Comparison of ENCODE assay signal across 8 cellular contexts in genomic region chr7:151086802-151087246, GRCh38. TPM values are rescaled to one million over a fixed set of nuclear protein-coding genes. Genes with fewer than 3 reads are reported as not detected.
DNase-seq lines count a peak whose midpoint lies in the region; ATAC-seq and TF ChIP-seq lines count a peak whose summit lies in the region.

No MANE protein-coding gene starts in this region.

- H3K27ac Mint-ChIP-seq in T-cell (peak overlapping the region in 1 of 2 donors; percentile 39), endodermal cell (peak overlapping the region; percentile 85), nephron (peak overlapping the region; percentile 50 to 83 (median 83))

- H3K4me1 Mint-ChIP-seq in T-cell (peaks cover 44 to 51% (median 50%) of the 10 kb centered on the region in 3 donors), endodermal cell (peaks cover 40% of the 10 kb centered on the region), nephron (peaks cover 48% of the 10 kb centered on the region)

- H3K36me3 ChIP-seq in cardiac muscle cell, result no peaks in the 10 kb centered on the region
- H3K36me3 ChIP-seq in endodermal cell (ENCODE audit: control insufficient read depth, insufficient read depth, low read length), result peaks cover 7% of the 10 kb centered on the region

- H3K27me3 Mint-ChIP-seq in T-cell (peaks cover 4 to 11% of the 10 kb centered on the region in 2 donors), endodermal cell (ENCODE audit: insufficient read depth) (peaks cover 1% of the 10 kb centered on the region), nephron (ENCODE audit: low read depth) (peaks cover 4% of the 10 kb centered on the region)

- peak overlapping the region; percentile 79 to 92 (median 83) for H3K4me3 Mint-ChIP-seq in T-cell
- peak overlapping the region; percentile 78 for H3K4me3 Mint-ChIP-seq in endodermal cell
- H3K4me3 Mint-ChIP-seq in nephron, result peak overlapping the region; percentile 87 to 93 (median 93)

- no peaks in the 10 kb centered on the region for H3K27me3 ChIP-seq in cardiac muscle cell
- peaks cover 6% of the 10 kb centered on the region for H3K27me3 ChIP-seq in endodermal cell (ENCODE audit: control insufficient read depth, insufficient read depth, low read length, poor library complexity, severe bottlenecking)

- TF ChIP-seq CTCF in cardiac muscle cell (IDR thresholded peaks at IDR 0.05; ENCODE audit: low read depth, low read length), result no peak
- no peak for TF ChIP-seq CTCF in endodermal cell (conservative IDR thresholded peaks at IDR 0.05)
- TF ChIP-seq CTCF in nephron (IDR thresholded peaks at IDR 0.05; ENCODE audit: unreplicated experiment in 3 of 3), result no peak

- no peaks in the 10 kb centered on the region for H3K9me3 ChIP-seq in cardiac muscle cell (ENCODE audit: low read depth)
- no peaks in the 10 kb centered on the region for H3K9me3 ChIP-seq in endodermal cell (ENCODE audit: control insufficient read depth, low read length)

- peak overlapping the region; percentile 49 for H3K9ac ChIP-seq in endodermal cell (ENCODE audit: extremely low read depth, low read length, poor library complexity, severe bottlenecking)

- POLR2A ChIA-PET in T-cell (lab: Charles Lee), result no interaction called here

- H3K9me3 Mint-ChIP-seq in T-cell (no peaks in the 10 kb centered on the region), endodermal cell (no peaks in the 10 kb centered on the region), nephron (no peaks in the 10 kb centered on the region)

- DNase-seq in cardiac muscle cell (ENCODE audit: low read depth in 1 of 2, low spot score in 1 of 2) (peak; percentile 24 to 61), Right ventricle myocardium superior (no peak), T-cell (peak in 4 of 34 experiments; percentile 9 to 30 (median 18)), endodermal cell (peak; percentile 74), H4 (ENCODE audit: low spot score) (no peak), DMS114 treated with DMSO at 0.1 percent for 48 hours (lab: John Stamatoyannopoulos, UW; ENCODE audit: unreplicated experiment) (no peak)

- WGBS in endodermal cell (ENCODE audit: insufficient coverage in 1 of 2, insufficient read length in 1 of 2), 2 experiments, result 0% methylated on average over 13 to 55 of the region's 56 CpGs

- H3K4me3 ChIP-seq in cardiac muscle cell (peak overlapping the region; percentile 57), endodermal cell (ENCODE audit: low read length) (peak overlapping the region; percentile 91)

- CTCF ChIA-PET in T-cell (lab: Charles Lee), result interaction anchor here in 1 of 2 donors (0.6 to 0.7 kb wide), 2 partner anchors 546 to 716 kb away, joined by 3 to 4 read pairs; no protein-coding TSS in a partner anchor

- H3K27ac ChIP-seq in cardiac muscle cell (peak overlapping the region; percentile 45), endodermal cell (ENCODE audit: low read depth, low read length) (peak overlapping the region; percentile 32)

- H3K4me1 ChIP-seq in cardiac muscle cell (ENCODE audit: low read depth) (peaks cover 30% of the 10 kb centered on the region), endodermal cell (ENCODE audit: control insufficient read depth, insufficient read depth, low read length) (peaks cover 14% of the 10 kb centered on the region)

- intact Hi-C loops in Right ventricle myocardium superior (cut with DNase I), result no loop called here

- H3K36me3 Mint-ChIP-seq in T-cell, result no peaks in the 10 kb centered on the region
- peaks cover 13% of the 10 kb centered on the region for H3K36me3 Mint-ChIP-seq in endodermal cell (ENCODE audit: low read depth)
- H3K36me3 Mint-ChIP-seq in nephron (ENCODE audit: low read depth), result no peaks in the 10 kb centered on the region

- no peak for ATAC-seq in Right ventricle myocardium superior (ENCODE audit: poor library complexity)
- peak in 2 of 4 experiments; percentile 20 to 26 for ATAC-seq in T-cell (replicated peaks in 1 of 4)
- no peak for ATAC-seq in HG03097 (IDR thresholded peaks at IDR 0.05; ENCODE audit: low FRiP score, unreplicated experiment)

RNA-seq across cellular contexts. Expression of gene AGAP3, which starts 0.5 kb away (rescaled TPM):
- total RNA-seq in cardiac muscle cell, result 66.4 and 115 TPM in 2 replicates
- polyA plus RNA-seq in cardiac muscle cell, result 106 and 124 TPM in 2 replicates
- 62.7 TPM for total RNA-seq in Right ventricle myocardium superior
- total RNA-seq in T-cell, result 10 to 100 TPM; 28.2 to 67.3 (median 50.9) TPM
- 100 to 1,000 TPM; 113 to 116 TPM for total RNA-seq in endodermal cell
- 65.6 TPM for polyA plus RNA-seq in endodermal cell (2013, experiment 1 of 2)
- polyA plus RNA-seq in endodermal cell (2013, experiment 2 of 2), result 64.1 TPM
- total RNA-seq in H4 (2014; rRNA removed; shearing (Covaris generic)), result 26.1 and 36.6 TPM in 2 replicates

RNA-seq across cellular contexts. Expression of gene TMUB1, which starts 3.5 kb away (rescaled TPM):
- 83.4 and 93.9 TPM in 2 replicates for total RNA-seq in cardiac muscle cell
- polyA plus RNA-seq in cardiac muscle cell, result 63.0 and 74.9 TPM in 2 replicates
- total RNA-seq in Right ventricle myocardium superior, result 33.9 TPM
- total RNA-seq in T-cell, result 10 to 100 TPM; 44.0 to 67.0 (median 56.5) TPM
- 10 to 100 TPM; 48.1 to 52.6 TPM for total RNA-seq in endodermal cell
- polyA plus RNA-seq in endodermal cell (2013, experiment 1 of 2), result 42.7 TPM
- 41.2 TPM for polyA plus RNA-seq in endodermal cell (2013, experiment 2 of 2)
- total RNA-seq in H4 (2014; rRNA removed; shearing (Covaris generic)), result 37.1 and 37.3 TPM in 2 replicates

RNA-seq across cellular contexts. Expression of gene FASTK, which starts 6.2 kb away (rescaled TPM):
- total RNA-seq in cardiac muscle cell, result 165 and 175 TPM in 2 replicates
- 145 and 227 TPM in 2 replicates for polyA plus RNA-seq in cardiac muscle cell
- 81.1 TPM for total RNA-seq in Right ventricle myocardium superior
- 100 to 1,000 TPM in 4 of 5 donors, 10 to 100 TPM in 1; 98.8 to 157 (median 151) TPM for total RNA-seq in T-cell
- total RNA-seq in endodermal cell, result 10 to 100 TPM; 64.0 to 71.0 TPM
- polyA plus RNA-seq in endodermal cell (2013, experiment 1 of 2), result 62.8 TPM
- 53.4 TPM for polyA plus RNA-seq in endodermal cell (2013, experiment 2 of 2)
- total RNA-seq in H4 (2014; rRNA removed; shearing (Covaris generic)), result 70.0 and 100 TPM in 2 replicates

RNA-seq across cellular contexts. Expression of gene SLC4A2, which starts 27.4 kb away (rescaled TPM):
- total RNA-seq in cardiac muscle cell (269 and 288 TPM in 2 replicates), Right ventricle myocardium superior (49.7 TPM), T-cell (10 to 100 TPM; 52.0 to 91.5 (median 74.4) TPM), endodermal cell (100 to 1,000 TPM; 265 to 284 TPM)
- polyA plus RNA-seq in cardiac muscle cell, result 118 and 144 TPM in 2 replicates
- 88.2 TPM for polyA plus RNA-seq in endodermal cell (2013, experiment 1 of 2)
- 83.1 TPM for polyA plus RNA-seq in endodermal cell (2013, experiment 2 of 2)
- 61.6 and 82.9 TPM in 2 replicates for total RNA-seq in H4 (2014; rRNA removed; shearing (Covaris generic))

RNA-seq across cellular contexts. Expression of gene CDK5, which starts 29.1 kb away (rescaled TPM):
- total RNA-seq in cardiac muscle cell, result 17.8 and 35.6 TPM in 2 replicates
- 24.4 and 56.8 TPM in 2 replicates for polyA plus RNA-seq in cardiac muscle cell
- total RNA-seq in Right ventricle myocardium superior, result 6.3 TPM
- total RNA-seq in T-cell, result 1 to 10 TPM; 5.3 to 8.4 (median 6.5) TPM
- 10 to 100 TPM; 22.2 to 25.2 TPM for total RNA-seq in endodermal cell
- polyA plus RNA-seq in endodermal cell (2013, experiment 1 of 2), result 22.0 TPM
- 18.7 TPM for polyA plus RNA-seq in endodermal cell (2013, experiment 2 of 2)
- 43.8 and 46.0 TPM in 2 replicates for total RNA-seq in H4 (2014; rRNA removed; shearing (Covaris generic))

Comparison
In these comparisons a context has a peak if more than half of its experiments do, and no peak if none do; other contexts are left out.
1. DNase-seq: peak in cardiac muscle cell (2 of 2) and endodermal cell (single experiment); none in Right ventricle myocardium superior (single experiment), H4 (single experiment) and DMS114 treated with DMSO at 0.1 percent for 48 hours (single experiment).
2. Peak in every context shown above with its lines, with median percentiles within 50 percentile points of each other: H3K4me3 Mint-ChIP-seq.